In the genomic region with DNA sequence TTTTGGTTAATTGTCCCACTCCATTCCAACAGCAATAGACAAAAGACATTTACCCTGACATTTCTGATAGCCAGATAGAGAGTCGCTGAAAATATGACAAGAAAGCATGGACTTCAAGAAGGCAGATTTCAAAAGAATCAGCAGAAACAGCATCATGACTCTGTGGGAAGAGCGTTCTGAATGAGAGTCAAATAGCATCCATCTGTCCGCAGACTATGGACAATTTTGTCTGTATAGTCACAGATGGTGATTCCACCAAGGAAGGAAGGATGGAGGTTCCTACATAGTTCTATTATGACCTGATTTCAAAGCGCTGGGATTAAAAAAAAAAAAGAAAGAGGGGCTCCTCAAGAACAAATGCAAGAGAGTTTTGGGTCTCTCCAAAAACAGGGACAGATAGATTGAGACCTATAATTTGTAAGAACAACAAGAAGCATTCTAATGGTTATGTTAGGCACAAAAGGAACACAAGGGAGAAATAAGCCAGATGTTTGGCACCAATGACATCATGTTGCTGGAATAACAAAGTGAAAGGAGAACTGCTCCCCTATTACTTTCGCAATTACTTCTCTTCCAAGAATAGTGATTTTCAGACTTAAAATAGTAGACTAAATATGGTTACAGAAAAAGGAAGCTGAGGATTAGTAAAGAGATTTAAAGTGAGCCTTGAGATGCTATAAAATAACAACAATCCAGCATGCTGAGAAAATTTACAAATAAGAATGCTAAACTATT, we compare ENCODE assay signal across 9 cellular contexts. TPM values are rescaled to one million over a fixed set of nuclear protein-coding genes. Genes with fewer than 3 reads are reported as not detected.
DNase-seq lines count a peak whose midpoint lies in the region; ATAC-seq, FAIRE-seq and TF ChIP-seq lines count a peak whose summit lies in the region.
"Had no signal": no experiment of that assay in that cellular context is flagged by ENCODE, and none has a peak within 500 bp of the region (broad histone marks: within the 10 kb centered on the region; RNA-seq: fewer than 3 reads in every experiment).

No MANE protein-coding gene starts in this region.

- TF ChIP-seq EP300 in SK-N-SH (IDR thresholded peaks at IDR 0.05; ENCODE audit: borderline replicate concordance in 1 of 2, low read depth in 1 of 2, low read length in 1 of 2) = no peak

- H3K79me2 ChIP-seq in SK-N-SH (ENCODE audit: insufficient read depth) = no peaks in the 10 kb centered on the region

- H3K4me3 ChIP-seq in SK-N-SH (ENCODE audit: low read depth in 2 of 2, low read length in 1 of 2) = no peak overlapping the region

- H3K4me1 Mint-ChIP-seq in stimulated activated naive CD8-positive, alpha-beta T cell treated with anti-CD3 and anti-CD28 coated beads, Interleukin-15, amount 100 ng/mL, for 72 hours = peaks cover 30% of the 10 kb centered on the region

- H4K20me1 ChIP-seq in SK-N-SH (ENCODE audit: insufficient read depth) = no peaks in the 10 kb centered on the region

- H3K4me2 ChIP-seq in SK-N-SH = no peak overlapping the region

- H3K36me3 ChIP-seq in SK-N-SH (replicated peaks in 1 of 2; ENCODE audit: control insufficient read depth in 1 of 2, insufficient read depth in 2 of 2, low read length in 1 of 2) = peaks cover 0 to 6% of the 10 kb centered on the region in 2 experiments

- H3F3A ChIP-seq in SK-N-SH (replicated peaks; ENCODE audit: insufficient read depth) = no peaks in the 10 kb centered on the region

- ATAC-seq in HG03442 (IDR thresholded peaks at IDR 0.05; ENCODE audit: unreplicated experiment) = peak; percentile 40
- no peak for ATAC-seq in stimulated activated naive CD8-positive, alpha-beta T cell treated with anti-CD3 and anti-CD28 coated beads, Interleukin-15, amount 100 ng/mL, for 72 hours
- ATAC-seq in GM18520 (IDR thresholded peaks at IDR 0.05; ENCODE audit: unreplicated experiment) = no peak
- ATAC-seq: HCT116 had no signal

- H3K4me3 Mint-ChIP-seq in stimulated activated naive CD8-positive, alpha-beta T cell treated with anti-CD3 and anti-CD28 coated beads, Interleukin-15, amount 100 ng/mL, for 72 hours = peak overlapping the region; percentile 5 to 22

- no peaks in the 10 kb centered on the region for H3K27me3 ChIP-seq in SK-N-SH (ENCODE audit: insufficient read depth)

- CTCF ChIA-PET in SK-N-SH (lab: Yijun Ruan, JAX) = no interaction called here

- peaks cover 0 to 5% of the 10 kb centered on the region in 2 donors for H3K9me3 Mint-ChIP-seq in stimulated activated naive CD8-positive, alpha-beta T cell treated with anti-CD3 and anti-CD28 coated beads, Interleukin-15, amount 100 ng/mL, for 72 hours

- H3K9me2 ChIP-seq in SK-N-SH = no peaks in the 10 kb centered on the region

- no peaks in the 10 kb centered on the region for H3K27me3 Mint-ChIP-seq in stimulated activated naive CD8-positive, alpha-beta T cell treated with anti-CD3 and anti-CD28 coated beads, Interleukin-15, amount 100 ng/mL, for 72 hours

- no peak for DNase-seq in GM19239 (ENCODE audit: insufficient read length, low spot score)
- DNase-seq in epidermal melanocyte (ENCODE audit: insufficient read length, low spot score) = peak; percentile 51
- no peak for DNase-seq in stimulated activated naive CD8-positive, alpha-beta T cell treated with anti-CD3 and anti-CD28 coated beads, Interleukin-15, amount 100 ng/mL, for 72 hours
- no peak for DNase-seq in occipital lobe (lab: John Stamatoyannopoulos, UW)
- no peak for DNase-seq in SK-N-SH
- DNase-seq in GM19240 (ENCODE audit: insufficient read length, low spot score) = no peak

- POLR2A ChIA-PET in SK-N-SH (lab: Yijun Ruan, JAX) = no interaction called here

- no peak overlapping the region for H3K27ac ChIP-seq in SK-N-SH (ENCODE audit: low read depth in 2 of 2, low read length in 1 of 2)

- no peak for TF ChIP-seq CTCF in SK-N-SH (IDR thresholded peaks at IDR 0.05)

- H3K4me1 ChIP-seq in SK-N-SH (ENCODE audit: control insufficient read depth in 1 of 2, insufficient read depth in 2 of 2, low read depth in 1 of 2, low read length in 1 of 2) = peaks cover 0 to 7% of the 10 kb centered on the region in 2 experiments; a peak in 3 of 4 replicates

- 83% methylated on average over 5 of the region's 5 CpGs for WGBS in SK-N-SH (ENCODE audit: low lambda C conversion rate)

- H3K9me3 ChIP-seq in SK-N-SH = no peaks in the 10 kb centered on the region

- FAIRE-seq in GM19239 (lab: Jason Lieb, UNC) = peak; percentile 84

- no peak overlapping the region for H3K9ac ChIP-seq in SK-N-SH

- H2AFZ ChIP-seq in SK-N-SH (ENCODE audit: low read depth) = no peak overlapping the region; the same call in 1 of the 2 replicates

- no peak for TF ChIP-seq RAD21 in SK-N-SH (IDR thresholded peaks at IDR 0.05; ENCODE audit: low read length)

- no peak overlapping the region for H3K27ac Mint-ChIP-seq in stimulated activated naive CD8-positive, alpha-beta T cell treated with anti-CD3 and anti-CD28 coated beads, Interleukin-15, amount 100 ng/mL, for 72 hours

TF ChIP-seq in SK-N-SH, 30 proteins besides CTCF, POLR2A, EP300 and RAD21 (continues in another document):
- TF ChIP-seq SIN3A (IDR thresholded peaks at IDR 0.05; ENCODE audit: borderline replicate concordance, low read depth, low read length) (no peak), FOXJ3 (CRISPR knock-in tag; IDR thresholded peaks at IDR 0.05) (no peak), NRF1 (IDR thresholded peaks at IDR 0.05; ENCODE audit: low read depth, low read length) (no peak), TEAD4 (IDR thresholded peaks at IDR 0.05; ENCODE audit: borderline replicate concordance, insufficient read depth) (no peak), EZH2phosphoT487 (IDR thresholded peaks at IDR 0.05; ENCODE audit: borderline replicate concordance, low read depth) (no peak), SMC3 (IDR thresholded peaks at IDR 0.05; ENCODE audit: low read depth, low read length) (no peak), YY1 (IDR thresholded peaks at IDR 0.05; ENCODE audit: low read depth) (no peak), ELF1 (IDR thresholded peaks at IDR 0.05) (no peak), RXRA (IDR thresholded peaks at IDR 0.05; ENCODE audit: borderline replicate concordance, low read depth) (no peak), RCOR1 (IDR thresholded peaks at IDR 0.05; ENCODE audit: low read length) (no peak), TCF12 (IDR thresholded peaks at IDR 0.05) (no peak)
- TF ChIP-seq, protein P1, sequence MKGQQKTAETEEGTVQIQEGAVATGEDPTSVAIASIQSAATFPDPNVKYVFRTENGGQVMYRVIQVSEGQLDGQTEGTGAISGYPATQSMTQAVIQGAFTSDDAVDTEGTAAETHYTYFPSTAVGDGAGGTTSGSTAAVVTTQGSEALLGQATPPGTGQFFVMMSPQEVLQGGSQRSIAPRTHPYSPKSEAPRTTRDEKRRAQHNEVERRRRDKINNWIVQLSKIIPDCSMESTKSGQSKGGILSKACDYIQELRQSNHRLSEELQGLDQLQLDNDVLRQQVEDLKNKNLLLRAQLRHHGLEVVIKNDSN (IDR thresholded peaks at IDR 0.05; ENCODE audit: borderline replicate concordance, low read depth) = no peak
- TF ChIP-seq, protein P2, sequence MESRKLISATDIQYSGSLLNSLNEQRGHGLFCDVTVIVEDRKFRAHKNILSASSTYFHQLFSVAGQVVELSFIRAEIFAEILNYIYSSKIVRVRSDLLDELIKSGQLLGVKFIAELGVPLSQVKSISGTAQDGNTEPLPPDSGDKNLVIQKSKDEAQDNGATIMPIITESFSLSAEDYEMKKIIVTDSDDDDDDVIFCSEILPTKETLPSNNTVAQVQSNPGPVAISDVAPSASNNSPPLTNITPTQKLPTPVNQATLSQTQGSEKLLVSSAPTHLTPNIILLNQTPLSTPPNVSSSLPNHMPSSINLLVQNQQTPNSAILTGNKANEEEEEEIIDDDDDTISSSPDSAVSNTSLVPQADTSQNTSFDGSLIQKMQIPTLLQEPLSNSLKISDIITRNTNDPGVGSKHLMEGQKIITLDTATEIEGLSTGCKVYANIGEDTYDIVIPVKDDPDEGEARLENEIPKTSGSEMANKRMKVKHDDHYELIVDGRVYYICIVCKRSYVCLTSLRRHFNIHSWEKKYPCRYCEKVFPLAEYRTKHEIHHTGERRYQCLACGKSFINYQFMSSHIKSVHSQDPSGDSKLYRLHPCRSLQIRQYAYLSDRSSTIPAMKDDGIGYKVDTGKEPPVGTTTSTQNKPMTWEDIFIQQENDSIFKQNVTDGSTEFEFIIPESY (IDR thresholded peaks at IDR 0.05; ENCODE audit: borderline replicate concordance, low read depth) = no peak
- TF ChIP-seq, protein P3, sequence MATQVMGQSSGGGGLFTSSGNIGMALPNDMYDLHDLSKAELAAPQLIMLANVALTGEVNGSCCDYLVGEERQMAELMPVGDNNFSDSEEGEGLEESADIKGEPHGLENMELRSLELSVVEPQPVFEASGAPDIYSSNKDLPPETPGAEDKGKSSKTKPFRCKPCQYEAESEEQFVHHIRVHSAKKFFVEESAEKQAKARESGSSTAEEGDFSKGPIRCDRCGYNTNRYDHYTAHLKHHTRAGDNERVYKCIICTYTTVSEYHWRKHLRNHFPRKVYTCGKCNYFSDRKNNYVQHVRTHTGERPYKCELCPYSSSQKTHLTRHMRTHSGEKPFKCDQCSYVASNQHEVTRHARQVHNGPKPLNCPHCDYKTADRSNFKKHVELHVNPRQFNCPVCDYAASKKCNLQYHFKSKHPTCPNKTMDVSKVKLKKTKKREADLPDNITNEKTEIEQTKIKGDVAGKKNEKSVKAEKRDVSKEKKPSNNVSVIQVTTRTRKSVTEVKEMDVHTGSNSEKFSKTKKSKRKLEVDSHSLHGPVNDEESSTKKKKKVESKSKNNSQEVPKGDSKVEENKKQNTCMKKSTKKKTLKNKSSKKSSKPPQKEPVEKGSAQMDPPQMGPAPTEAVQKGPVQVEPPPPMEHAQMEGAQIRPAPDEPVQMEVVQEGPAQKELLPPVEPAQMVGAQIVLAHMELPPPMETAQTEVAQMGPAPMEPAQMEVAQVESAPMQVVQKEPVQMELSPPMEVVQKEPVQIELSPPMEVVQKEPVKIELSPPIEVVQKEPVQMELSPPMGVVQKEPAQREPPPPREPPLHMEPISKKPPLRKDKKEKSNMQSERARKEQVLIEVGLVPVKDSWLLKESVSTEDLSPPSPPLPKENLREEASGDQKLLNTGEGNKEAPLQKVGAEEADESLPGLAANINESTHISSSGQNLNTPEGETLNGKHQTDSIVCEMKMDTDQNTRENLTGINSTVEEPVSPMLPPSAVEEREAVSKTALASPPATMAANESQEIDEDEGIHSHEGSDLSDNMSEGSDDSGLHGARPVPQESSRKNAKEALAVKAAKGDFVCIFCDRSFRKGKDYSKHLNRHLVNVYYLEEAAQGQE (IDR thresholded peaks at IDR 0.05; ENCODE audit: low read depth, low read length) = no peak

RNA-seq across cellular contexts. Expression of a gene that starts 28.5 kb away (rescaled TPM):
- total RNA-seq in occipital lobe = 2.8 TPM
- 23.9 and 25.4 TPM in 2 replicates for polyA plus RNA-seq in SK-N-SH (2012; rRNA removed)
- polyA plus RNA-seq in SK-N-SH (2012; cell fraction: cytosol; rRNA removed) = 28.2 and 28.7 TPM in 2 replicates
- 23.2 and 28.5 TPM in 2 replicates for polyA plus RNA-seq in SK-N-SH (2012; cell fraction: nucleus; rRNA removed)
